Comparison of ENCODE assay signal across 19 cellular contexts in genomic region chr11:78683774-78684173, GRCh38.
"Had no signal": no experiment of that assay in that cellular context is flagged by ENCODE, and none has a peak within 500 bp of the region (broad histone marks: within the 10 kb centered on the region; RNA-seq: fewer than 3 reads in every experiment).

No MANE protein-coding gene starts in this region.

- H3K4me2 ChIP-seq: smooth muscle cell had no signal

- H3K9me3 Mint-ChIP-seq: central memory CD8-positive, alpha-beta T cell; memory B cell; stimulated activated naive CD8-positive, alpha-beta T cell treated with anti-CD3 and anti-CD28 coated beads, Interleukin-15, Interleukin-2, amounts not matched to agents 100 ng/mL and 50 ng/mL, for 24 hours had no signal

- H3K4me3 ChIP-seq: psoas muscle, right lobe of liver, smooth muscle cell, suprapubic skin had no signal

- H3K27me3 ChIP-seq: brain microvascular endothelial cell, foreskin keratinocyte, right lobe of liver, suprapubic skin had no signal

- H3K36me3 ChIP-seq: brain microvascular endothelial cell, right lobe of liver, suprapubic skin had no signal

- DNase-seq: activated CD4-positive, CD25-positive, alpha-beta regulatory T cell treated with anti-CD3 and anti-CD28 coated beads, Interleukin-2, amount 50 U/mL, for 72 hours; activated naive CD4-positive, alpha-beta T cell; activated T-cell treated with anti-CD3 and anti-CD28 coated beads for 4 hours; anterior cingulate cortex; brain microvascular endothelial cell; cortex of kidney; effector CD4-positive, alpha-beta T cell; foreskin keratinocyte; left ventricle myocardium superior; psoas muscle; right lobe of liver; SW 1271; trophoblast cell had no signal

- H3K4me1 ChIP-seq: foreskin keratinocyte, psoas muscle, right lobe of liver, suprapubic skin had no signal

- H3K27ac Mint-ChIP-seq: memory B cell; natural killer cell treated with Interleukin-12 subunit alpha and Interleukin-12 subunit beta and Interleukin-15 and Interleukin-18, amount 100 ng/mL, for 72 hours; stimulated activated naive CD8-positive, alpha-beta T cell treated with anti-CD3 and anti-CD28 coated beads, Interleukin-15, Interleukin-2, amounts not matched to agents 100 ng/mL and 50 ng/mL, for 24 hours had no signal

- H3K27ac ChIP-seq: brain microvascular endothelial cell, foreskin keratinocyte, psoas muscle, right lobe of liver, suprapubic skin had no signal

- H3K36me3 Mint-ChIP-seq: natural killer cell treated with Interleukin-12 subunit alpha and Interleukin-12 subunit beta and Interleukin-15 and Interleukin-18, amount 100 ng/mL, for 72 hours had no signal

- H3K9me3 ChIP-seq: psoas muscle, right lobe of liver, suprapubic skin had no signal

- H3K4me1 Mint-ChIP-seq: central memory CD8-positive, alpha-beta T cell; memory B cell had no signal

- H3K4me3 Mint-ChIP-seq: central memory CD8-positive, alpha-beta T cell; memory B cell; natural killer cell treated with Interleukin-12 subunit alpha and Interleukin-12 subunit beta and Interleukin-15 and Interleukin-18, amount 100 ng/mL, for 72 hours; stimulated activated naive CD8-positive, alpha-beta T cell treated with anti-CD3 and anti-CD28 coated beads, Interleukin-15, Interleukin-2, amounts not matched to agents 100 ng/mL and 50 ng/mL, for 24 hours had no signal
